Comparison of ENCODE assay signal across 17 cellular contexts in genomic region chr1:6757719-6758435, GRCh38.
"Had no signal": no experiment of that assay in that cellular context is flagged by ENCODE, and none has a peak within 500 bp of the region (broad histone marks: within the 10 kb centered on the region; RNA-seq: fewer than 3 reads in every experiment).

No MANE protein-coding gene starts in this region.

- H3K27ac Mint-ChIP-seq: activated CD8-positive, alpha-beta T cell treated with anti-CD3 and anti-CD28 coated beads for 36 hours; activated naive CD8-positive, alpha-beta T cell treated with anti-CD3 and anti-CD28 coated beads for 36 hours; activated T-cell treated with anti-CD3 and anti-CD28 coated beads, Interleukin-2, amount 50 U/mL, for 72 hours; memory B cell; nephron; stimulated activated naive CD8-positive, alpha-beta T cell treated with anti-CD3 and anti-CD28 coated beads, Interleukin-15, amount 100 ng/mL, for 72 hours had no signal

- H3K36me3 ChIP-seq: left lung, uterus had no signal

- H3K4me3 ChIP-seq: left lung, uterus had no signal

- H3K36me3 Mint-ChIP-seq: activated naive CD8-positive, alpha-beta T cell treated with anti-CD3 and anti-CD28 coated beads for 36 hours; memory B cell had no signal

- H3K27ac ChIP-seq: left lung, uterus had no signal

- H3K4me1 Mint-ChIP-seq: activated naive CD8-positive, alpha-beta T cell treated with anti-CD3 and anti-CD28 coated beads for 36 hours; nephron; stimulated activated naive CD8-positive, alpha-beta T cell treated with anti-CD3 and anti-CD28 coated beads, Interleukin-15, amount 100 ng/mL, for 72 hours had no signal

- H3K4me1 ChIP-seq: left lung, uterus had no signal

- H3K27me3 ChIP-seq: uterus had no signal

- H3K9me3 ChIP-seq: left lung, uterus had no signal

- H3K9me3 Mint-ChIP-seq: activated CD8-positive, alpha-beta T cell treated with anti-CD3 and anti-CD28 coated beads for 36 hours; activated naive CD8-positive, alpha-beta T cell treated with anti-CD3 and anti-CD28 coated beads for 36 hours; activated T-cell treated with anti-CD3 and anti-CD28 coated beads, Interleukin-2, amount 50 U/mL, for 72 hours; memory B cell; nephron; stimulated activated naive CD8-positive, alpha-beta T cell treated with anti-CD3 and anti-CD28 coated beads, Interleukin-15, amount 100 ng/mL, for 72 hours had no signal

- ATAC-seq: activated CD8-positive, alpha-beta T cell treated with anti-CD3 and anti-CD28 coated beads for 36 hours; activated T-cell treated with anti-CD3 and anti-CD28 coated beads, Interleukin-2, amount 50 U/mL, for 72 hours; esophagus mucosa; left lung; stimulated activated naive CD8-positive, alpha-beta T cell treated with anti-CD3 and anti-CD28 coated beads, Interleukin-15, amount 100 ng/mL, for 72 hours had no signal

- DNase-seq: activated CD4-positive, alpha-beta T cell treated with anti-CD3 and anti-CD28 coated beads for 1 hour; activated CD8-positive, alpha-beta memory T cell treated with anti-CD3 and anti-CD28 coated beads, Interleukin-2, amount 50 U/mL, for 4 hours; activated CD8-positive, alpha-beta T cell treated with anti-CD3 and anti-CD28 coated beads for 36 hours; activated gamma-delta T cell treated with Interleukin-2 at 50 U/mL for 16 hours; activated naive CD8-positive, alpha-beta T cell treated with anti-CD3 and anti-CD28 coated beads for 36 hours; activated T-cell treated with anti-CD3 and anti-CD28 coated beads, Interleukin-2, amount 50 U/mL, for 72 hours; anterior cingulate cortex; foreskin melanocyte; head of caudate nucleus; islet precursor cell; left lung; stimulated activated CD4-positive, alpha-beta T cell treated with anti-CD3 and anti-CD28 coated beads, Interleukin-4, amount 100 ng/mL, for 1 hour; stimulated activated naive CD8-positive, alpha-beta T cell treated with anti-CD3 and anti-CD28 coated beads, Interleukin-15, amount 100 ng/mL, for 72 hours; uterus had no signal

- H3K4me3 Mint-ChIP-seq: activated CD8-positive, alpha-beta T cell treated with anti-CD3 and anti-CD28 coated beads for 36 hours; activated naive CD8-positive, alpha-beta T cell treated with anti-CD3 and anti-CD28 coated beads for 36 hours; activated T-cell treated with anti-CD3 and anti-CD28 coated beads, Interleukin-2, amount 50 U/mL, for 72 hours; memory B cell; nephron; stimulated activated naive CD8-positive, alpha-beta T cell treated with anti-CD3 and anti-CD28 coated beads, Interleukin-15, amount 100 ng/mL, for 72 hours had no signal
